ENCODE assay signal across 1 cellular context in genomic region chr6:57317060-57317943, GRCh38.
TF ChIP-seq lines count a peak whose summit lies in the region.

Gene PRIM2, plus strand, starts transcription at chr6:57317630. Its CDS starts 816 bp downstream, at chr6:57318446.

TF ChIP-seq in HepG2, 621 proteins besides CTCF, POLR2A, EP300 and RAD21 (continued from another document):
- TF ChIP-seq GATAD2A (CRISPR knock-in tag; IDR thresholded peaks at IDR 0.05) (no peak), E2F5 (CRISPR knock-in tag; conservative IDR thresholded peaks at IDR 0.05) (peak; percentile 96), ARHGAP35 (CRISPR knock-in tag; IDR thresholded peaks at IDR 0.05; ENCODE audit: borderline replicate concordance) (0 out of 2 replicates have a peak, but pooled peaks have one; percentile 59), MEIS1 (CRISPR knock-in tag; IDR thresholded peaks at IDR 0.05; ENCODE audit: borderline replicate concordance) (peak; percentile 41; the same call in 1 of the 2 replicates), KMT2B (CRISPR knock-in tag; IDR thresholded peaks at IDR 0.05) (peak; percentile 90), NR0B2 (CRISPR knock-in tag; IDR thresholded peaks at IDR 0.05) (peak; percentile 70; the same call in 1 of the 2 replicates), DPF2 (CRISPR knock-in tag; IDR thresholded peaks at IDR 0.05; ENCODE audit: borderline replicate concordance, low read depth) (0 out of 2 replicates have a peak, but pooled peaks have one; percentile 7), ZNF276 (CRISPR knock-in tag; IDR thresholded peaks at IDR 0.05; ENCODE audit: low read depth) (peak; percentile 89), HDAC2 (CRISPR knock-in tag; IDR thresholded peaks at IDR 0.05) (0 out of 2 replicates have a peak, but pooled peaks have one; percentile 69), CCAR2 (optimal IDR thresholded peaks at IDR 0.05; ENCODE audit: low read depth, low read length) (no peak), ZNF350 (CRISPR knock-in tag; IDR thresholded peaks at IDR 0.05; ENCODE audit: borderline replicate concordance, low read depth) (peak; percentile 12; the same call in 1 of the 2 replicates), SOX13 (IDR thresholded peaks at IDR 0.05) (no peak), SOX13 (CRISPR knock-in tag; conservative IDR thresholded peaks at IDR 0.05 in 1 of 2, IDR thresholded peaks at IDR 0.05 in 1 of 2) (peak in 1 of 2 experiments; percentile 17; a peak in 1 of 4 replicates), CC2D1A (CRISPR knock-in tag; IDR thresholded peaks at IDR 0.05) (peak; percentile 51; the same call in 1 of the 2 replicates), ZNF792 (CRISPR knock-in tag; IDR thresholded peaks at IDR 0.05) (peak; percentile 57; the same call in 1 of the 2 replicates), ZSCAN22 (CRISPR knock-in tag; IDR thresholded peaks at IDR 0.05) (0 out of 2 replicates have a peak, but pooled peaks have one; percentile 39), SMARCC2 (IDR thresholded peaks at IDR 0.05) (no peak), POLR2AphosphoS5 (IDR thresholded peaks at IDR 0.05; ENCODE audit: low read depth, low read length) (peak; percentile 99), KLF12 (CRISPR knock-in tag; IDR thresholded peaks at IDR 0.05; ENCODE audit: borderline replicate concordance) (0 out of 2 replicates have a peak, but pooled peaks have one; percentile 49), THYN1 (CRISPR knock-in tag; IDR thresholded peaks at IDR 0.05; ENCODE audit: borderline replicate concordance, low read depth) (no peak), ZFP1 (CRISPR knock-in tag; IDR thresholded peaks at IDR 0.05) (no peak), SAP130 (CRISPR knock-in tag; IDR thresholded peaks at IDR 0.05; ENCODE audit: low read depth) (peak; percentile 99), FOSL2 (CRISPR knock-in tag; IDR thresholded peaks at IDR 0.05) (peak; percentile 60; the same call in 1 of the 2 replicates), ZNF3 (CRISPR knock-in tag; IDR thresholded peaks at IDR 0.05) (0 out of 2 replicates have a peak, but pooled peaks have one; percentile 3), ZNF766 (CRISPR knock-in tag; IDR thresholded peaks at IDR 0.05; ENCODE audit: borderline replicate concordance) (peak; percentile 82; the same call in 1 of the 2 replicates), RXRB (CRISPR knock-in tag; IDR thresholded peaks at IDR 0.05; ENCODE audit: borderline replicate concordance) (peak; percentile 61)
